Comparison of ENCODE assay signal across 8 cellular contexts in the genomic region with DNA sequence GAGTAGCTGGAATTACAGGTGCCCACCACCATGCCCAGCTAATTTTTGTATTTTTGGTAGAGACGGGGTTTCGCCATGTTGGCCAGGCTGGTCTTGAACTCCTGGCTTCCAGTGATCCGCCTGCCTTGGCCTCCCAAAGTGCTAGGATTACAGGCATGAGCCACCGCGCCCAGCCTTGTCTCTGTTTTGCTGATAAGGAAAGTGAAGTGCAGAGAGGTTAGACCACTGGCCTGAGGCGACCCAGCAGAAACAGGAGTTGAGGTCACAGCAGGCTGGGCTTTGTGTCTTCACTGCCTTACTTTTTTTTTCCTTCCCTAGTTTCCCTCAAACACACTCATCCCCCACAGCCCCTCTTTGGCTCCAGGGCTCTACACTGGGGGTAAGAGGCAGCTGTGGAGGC.
DNase-seq lines count a peak whose midpoint lies in the region; ATAC-seq, FAIRE-seq and TF ChIP-seq lines count a peak whose summit lies in the region.
"Not testable (repeated sequence)": the region's sequence is repeated elsewhere in the genome, so short reads cannot be mapped to it uniquely, and the experiment has no call there.

No MANE protein-coding gene starts in this region.

- CTCF ChIA-PET in HCT116 (lab: Charles Lee) = interaction anchor here (2.5 kb wide), 1 partner anchor 33 kb away, joined by 7 read pairs; no protein-coding TSS in a partner anchor
- CTCF ChIA-PET in Panc1 (lab: Charles Lee); K562 (lab: Yijun Ruan, JAX; ENCODE audit: low intra/inter-chr PET ratio): not testable (repeated sequence)

- not testable (repeated sequence) for TF ChIP-seq RAD21 in HCT116 (IDR thresholded peaks at IDR 0.05; ENCODE audit: low read depth); K562 (CRISPR knock-in tag; conservative IDR thresholded peaks at IDR 0.05 in 1 of 2, IDR thresholded peaks at IDR 0.05 in 1 of 2)

- not testable (repeated sequence) for H3K4me3 ChIP-seq in HCT116 (replicated peaks in 1 of 2; ENCODE audit: low read depth in 1 of 2, low read length in 2 of 2); Panc1 (ENCODE audit: low read depth in 2 of 2, low read length in 2 of 2); K562; fibroblast of lung (replicated peaks in 1 of 4; ENCODE audit: control extremely low read depth in 1 of 4, insufficient read depth in 1 of 4, low read depth in 3 of 4, low read length in 4 of 4); left ventricle myocardium inferior; mesenchymal stem cell (ENCODE audit: insufficient read depth in 1 of 2, low read depth in 1 of 2, low read length in 2 of 2); tibial artery

- ATAC-seq in HCT116, Panc1: not testable (repeated sequence)
- peak; percentile 65 for ATAC-seq in K562

- not testable (repeated sequence) for TF ChIP-seq POLR2A in HCT116 (IDR thresholded peaks at IDR 0.05; ENCODE audit: borderline replicate concordance, extremely low read depth, insufficient read depth, insufficient read length); K562 (conservative IDR thresholded peaks at IDR 0.05)

- peak overlapping the region; percentile 80 to 95 for H3K18ac ChIP-seq in mesenchymal stem cell (ENCODE audit: low read depth in 1 of 2, low read length in 2 of 2)

- TF ChIP-seq EP300 in K562 (IDR thresholded peaks at IDR 0.05; ENCODE audit: low read length) = not testable (repeated sequence)

- H3K4me1 ChIP-seq in HCT116 (ENCODE audit: control insufficient read depth in 1 of 2, insufficient read depth in 2 of 2, low read length in 2 of 2) = peaks cover 15 to 55% of the 10 kb centered on the region in 2 experiments
- peaks cover 21% of the 10 kb centered on the region for H3K4me1 ChIP-seq in Panc1 (ENCODE audit: control insufficient read depth, insufficient read depth, low read length)
- peaks cover 16 to 72% of the 10 kb centered on the region in 2 experiments; a peak in 4 of 5 replicates for H3K4me1 ChIP-seq in K562 (replicated peaks in 1 of 2; ENCODE audit: control insufficient read depth in 2 of 2, insufficient read depth in 2 of 2, low read length in 2 of 2)
- peaks cover 46% of the 10 kb centered on the region for H3K4me1 ChIP-seq in fibroblast of lung (ENCODE audit: control insufficient read depth, extremely low read depth, insufficient read depth, low read length)
- peaks cover 83% of the 10 kb centered on the region for H3K4me1 ChIP-seq in left ventricle myocardium inferior
- peaks cover 73% of the 10 kb centered on the region for H3K4me1 ChIP-seq in mesenchymal stem cell (ENCODE audit: control insufficient read depth, insufficient read depth, low read depth, low read length)
- H3K4me1 ChIP-seq in tibial artery = peaks cover 3 to 74% (median 55%) of the 10 kb centered on the region in 4 donors

- H3K9me3 ChIP-seq in HCT116 (ENCODE audit: control insufficient read depth in 1 of 2, insufficient read depth in 1 of 2, low read depth in 1 of 2, low read length in 2 of 2); Panc1 (ENCODE audit: control insufficient read depth, insufficient read depth, low read depth, low read length); fibroblast of lung (ENCODE audit: control insufficient read depth, insufficient read depth, low read depth, low read length); left ventricle myocardium inferior (replicated peaks); mesenchymal stem cell (ENCODE audit: control insufficient read depth, low read length); tibial artery: not testable (repeated sequence)
- peaks cover 11% of the 10 kb centered on the region for H3K9me3 ChIP-seq in K562 (replicated peaks; ENCODE audit: control insufficient read depth, insufficient read depth, low read depth, low read length)

- H3K23ac ChIP-seq in mesenchymal stem cell (ENCODE audit: low read length in 2 of 2) = not testable (repeated sequence)

- peak overlapping the region; percentile 14 for H3K4me3 Mint-ChIP-seq in osteocyte (ENCODE audit: unreplicated experiment)

- H3K14ac ChIP-seq in mesenchymal stem cell (ENCODE audit: low read length in 2 of 2) = peak overlapping the region in 1 of 2 experiments; percentile 79

- peak overlapping the region; percentile 82 for H2BK15ac ChIP-seq in mesenchymal stem cell (ENCODE audit: low read depth, poor library complexity, severe bottlenecking)

- H3K9me3 Mint-ChIP-seq in osteocyte (ENCODE audit: unreplicated experiment) = not testable (repeated sequence)

- H3K9ac ChIP-seq in HCT116 (ENCODE audit: low read length); fibroblast of lung (ENCODE audit: insufficient read depth, low read length); mesenchymal stem cell (ENCODE audit: low read length): not testable (repeated sequence)
- peak overlapping the region in 1 of 2 experiments; percentile 81; a peak in 2 of 4 replicates for H3K9ac ChIP-seq in K562 (ENCODE audit: insufficient read depth in 1 of 2, low read depth in 2 of 2, low read length in 2 of 2)

- not testable (repeated sequence) for DNase-seq in HCT116 (ENCODE audit: low read depth, low spot score); Panc1 (ENCODE audit: low read depth, low spot score); fibroblast of lung (ENCODE audit: low read depth in 2 of 2); left ventricle myocardium inferior; mesenchymal stem cell; osteocyte (ENCODE audit: extremely low spot score, unreplicated experiment); tibial artery
- peak in 3 of 4 experiments; percentile 47 to 58 (median 53) for DNase-seq in K562 (ENCODE audit: extremely low read depth in 1 of 4, low spot score in 3 of 4)

- H4K91ac ChIP-seq in mesenchymal stem cell (ENCODE audit: low read length) = peak overlapping the region; percentile 91

- intact Hi-C loops in HCT116 (cut with micrococcal nuclease); Panc1 (cut with micrococcal nuclease; ENCODE audit: unreplicated experiment); K562 (cut with micrococcal nuclease); left ventricle myocardium inferior (cut with micrococcal nuclease); tibial artery (cut with DNase I; ENCODE audit: low total_unique reads): not testable (repeated sequence)

- peak overlapping the region; percentile 90 for H2AK5ac ChIP-seq in mesenchymal stem cell (ENCODE audit: low read length, severe bottlenecking)

- POLR2A ChIA-PET in HCT116 (lab: Charles Lee) (interaction anchor here (0.7 kb wide), 1 partner anchor 91 kb away, joined by 3 read pairs; no protein-coding TSS in a partner anchor), K562 (lab: Yijun Ruan, JAX) (interaction anchor here (0.9 kb wide), 1 partner anchor 14 kb away, joined by 4 read pairs; no protein-coding TSS in a partner anchor)
- POLR2A ChIA-PET in Panc1 (lab: Charles Lee) = not testable (repeated sequence)

- H3K27ac ChIP-seq in HCT116 (ENCODE audit: low read depth, low read length) = not testable (repeated sequence)
- peak overlapping the region; percentile 44; the same call in 1 of the 2 replicates for H3K27ac ChIP-seq in Panc1 (ENCODE audit: low read length)
- 0 out of 3 replicates have a peak overlapping the region, but pooled peaks have one; percentile 39 for H3K27ac ChIP-seq in K562 (ENCODE audit: extremely low read depth, low read depth, low read length)
- H3K27ac ChIP-seq in fibroblast of lung (ENCODE audit: insufficient read depth, low read length) = peak overlapping the region; percentile 26
- H3K27ac ChIP-seq in left ventricle myocardium inferior (replicated peaks) = peak overlapping the region; percentile 74
- H3K27ac ChIP-seq in mesenchymal stem cell (ENCODE audit: low read length, poor library complexity, severe bottlenecking) = peak overlapping the region; percentile 8
- peak overlapping the region; percentile 82 to 88 for H3K27ac ChIP-seq in tibial artery

- in situ Hi-C loops in Panc1 (cut with HindIII; ENCODE audit: low pct_unique_long_range_greater_than_20kb, low sequenced_read_pairs); K562 (cut with MboI): not testable (repeated sequence)

- TF ChIP-seq CTCF in HCT116 (IDR thresholded peaks at IDR 0.05 in 2 of 3, conservative IDR thresholded peaks at IDR 0.05 in 1 of 3; ENCODE audit: borderline replicate concordance in 1 of 3, insufficient read depth in 1 of 3, low read depth in 2 of 3, low read length in 2 of 3); Panc1 (IDR thresholded peaks at IDR 0.05); K562 (IDR thresholded peaks at IDR 0.05 in 2 of 3, conservative IDR thresholded peaks at IDR 0.05 in 1 of 3; ENCODE audit: insufficient read depth in 2 of 3, low read depth in 1 of 3, low read length in 3 of 3); fibroblast of lung (conservative IDR thresholded peaks at IDR 0.05 in 1 of 2, IDR thresholded peaks at IDR 0.05 in 1 of 2; ENCODE audit: low read depth in 1 of 2, low read length in 2 of 2); left ventricle myocardium inferior (IDR thresholded peaks at IDR 0.05; ENCODE audit: borderline replicate concordance); osteocyte (IDR thresholded peaks at IDR 0.05); tibial artery (IDR thresholded peaks at IDR 0.05): not testable (repeated sequence)

- H4K20me1 ChIP-seq in HCT116 (ENCODE audit: insufficient read depth); K562 (replicated peaks; ENCODE audit: control insufficient read depth, insufficient read depth, low read length); fibroblast of lung (ENCODE audit: control insufficient read depth, extremely low read depth, insufficient read depth, low read length): not testable (repeated sequence)

- not testable (repeated sequence) for H2BK5ac ChIP-seq in mesenchymal stem cell (ENCODE audit: low read depth, low read length, poor library complexity, severe bottlenecking)

- H4K8ac ChIP-seq in mesenchymal stem cell (ENCODE audit: low read length) = peak overlapping the region; percentile 53

- not testable (repeated sequence) for H3K27me3 ChIP-seq in HCT116 (ENCODE audit: insufficient read depth, low read length); Panc1 (ENCODE audit: control insufficient read depth, insufficient read depth, low read length); K562 (ENCODE audit: control insufficient read depth in 2 of 2, insufficient read depth in 2 of 2, low read length in 2 of 2); fibroblast of lung (ENCODE audit: control insufficient read depth, insufficient read depth, low read length); left ventricle myocardium inferior (ENCODE audit: low read depth); mesenchymal stem cell (ENCODE audit: control insufficient read depth in 1 of 2, insufficient read depth in 1 of 2, low read length in 2 of 2); tibial artery

- peak overlapping the region; percentile 49 to 86 for H3K4ac ChIP-seq in mesenchymal stem cell (ENCODE audit: low read depth in 1 of 2, low read length in 2 of 2)

- not testable (repeated sequence) for H3K27me3 Mint-ChIP-seq in osteocyte (ENCODE audit: unreplicated experiment)

- H3K9me2 ChIP-seq in HCT116 (ENCODE audit: insufficient read depth) = not testable (repeated sequence)

- H2BK120ac ChIP-seq in mesenchymal stem cell (ENCODE audit: low read depth, low read length) = peak overlapping the region; percentile 57

- BruUV-seq in HCT116 (replicated peaks; lab: Mats Ljungman, UMichigan); Panc1 (replicated peaks; lab: Mats Ljungman, UMichigan); K562 (replicated peaks; lab: Mats Ljungman, UMichigan): not testable (repeated sequence)

- RAD21 ChIA-PET in HCT116 (lab: Charles Lee; ENCODE audit: low non-redundant PET in 1 of 2, low total read pairs in 2 of 2, uncharacterized antibody in 2 of 2, unreplicated experiment in 2 of 2) = not testable (repeated sequence)

- peak overlapping the region; percentile 51 for H3K4me2 ChIP-seq in HCT116 (ENCODE audit: low read length)
- H3K4me2 ChIP-seq in K562 (ENCODE audit: insufficient read depth, low read length); fibroblast of lung (ENCODE audit: extremely low read depth, insufficient read depth, low read length); mesenchymal stem cell (ENCODE audit: low read length, poor library complexity, severe bottlenecking): not testable (repeated sequence)

- not testable (repeated sequence) for H3K27ac Mint-ChIP-seq in osteocyte (ENCODE audit: unreplicated experiment)

- 43% methylated on average over 6 of the region's 6 CpGs for WGBS in K562 (ENCODE audit: insufficient coverage, low coverage, missing lambda C conversion rate)
- WGBS in mesenchymal stem cell = 62% methylated on average over 3 of the region's 6 CpGs

- peaks cover 19% of the 10 kb centered on the region for H3K79me1 ChIP-seq in mesenchymal stem cell (replicated peaks; ENCODE audit: low read length, poor library complexity, severe bottlenecking)

- H3K36me3 Mint-ChIP-seq in osteocyte (ENCODE audit: unreplicated experiment) = not testable (repeated sequence)

- not testable (repeated sequence) for H3K9me1 ChIP-seq in K562 (ENCODE audit: control insufficient read depth, insufficient read depth, low read length)

- H3K36me3 ChIP-seq in HCT116 (ENCODE audit: control insufficient read depth in 1 of 2, insufficient read depth in 2 of 2, low read length in 2 of 2); Panc1 (ENCODE audit: control insufficient read depth, insufficient read depth, low read length); K562 (ENCODE audit: control insufficient read depth, insufficient read depth, low read length); fibroblast of lung (ENCODE audit: control insufficient read depth, insufficient read depth, low read length); left ventricle myocardium inferior; tibial artery: not testable (repeated sequence)
- peaks cover 0 to 19% of the 10 kb centered on the region in 2 experiments for H3K36me3 ChIP-seq in mesenchymal stem cell (ENCODE audit: control insufficient read depth in 1 of 2, insufficient read depth in 2 of 2, low read depth in 1 of 2, low read length in 2 of 2)

- H2AFZ ChIP-seq in HCT116 (ENCODE audit: low read depth, low read length, poor library complexity, severe bottlenecking); K562 (ENCODE audit: low read depth, low read length); fibroblast of lung (ENCODE audit: low read length); mesenchymal stem cell (ENCODE audit: low read depth, low read length): not testable (repeated sequence)

- peak overlapping the region; percentile 41 to 93 for H2BK12ac ChIP-seq in mesenchymal stem cell (ENCODE audit: low read length in 2 of 2)

- FAIRE-seq in K562 (lab: Jason Lieb, UNC) = peak; percentile 32

- H3K79me2 ChIP-seq in HCT116 (ENCODE audit: insufficient read depth, low read length) = not testable (repeated sequence)
- peaks cover 12% of the 10 kb centered on the region for H3K79me2 ChIP-seq in K562 (ENCODE audit: control insufficient read depth, insufficient read depth, low read length)
- H3K79me2 ChIP-seq in fibroblast of lung (ENCODE audit: control insufficient read depth, insufficient read depth, low read length) = peaks cover 21% of the 10 kb centered on the region

- peaks cover 72% of the 10 kb centered on the region for H3K4me1 Mint-ChIP-seq in osteocyte (ENCODE audit: unreplicated experiment)
